ENCODE assay signal across 8 cellular contexts in genomic region chr3:112671930-112672715, GRCh38. TPM values are rescaled to one million over a fixed set of nuclear protein-coding genes. Genes with fewer than 3 reads are reported as not detected.
DNase-seq lines count a peak whose midpoint lies in the region; ATAC-seq and TF ChIP-seq lines count a peak whose summit lies in the region.

No MANE protein-coding gene starts in this region.

- DNase-seq in activated naive CD4-positive, alpha-beta T cell treated with anti-CD3 and anti-CD28 coated beads, Interleukin-2, amount 50 U/mL, for 72 hours (ENCODE audit: low spot score in 2 of 2) = no peak
- DNase-seq in activated naive CD4-positive, alpha-beta T cell treated with Interleukin-2 at 50 U/mL for 16 hours = no peak
- DNase-seq in glomerular visceral epithelial cell (ENCODE audit: extremely low spot score) (peak; percentile 91), type B pancreatic cell (ENCODE audit: extremely low spot score, unreplicated experiment) (no peak), NCI-H82 (lab: John Stamatoyannopoulos, UW) (no peak), MM.1S (no peak), GM20000 (ENCODE audit: low spot score) (no peak)

- no peaks in the 10 kb centered on the region for H3K36me3 ChIP-seq in MM.1S (replicated peaks; ENCODE audit: insufficient read depth, low read length)

- H3K9me3 Mint-ChIP-seq in activated naive CD4-positive, alpha-beta T cell treated with anti-CD3 and anti-CD28 coated beads, Interleukin-2, amount 50 U/mL, for 72 hours = no peaks in the 10 kb centered on the region
- H3K9me3 Mint-ChIP-seq in T-helper 1 cell treated with Interleukin-12 subunit alpha and Interleukin-12 subunit beta and Interleukin-4 antibody, amounts not matched to agents 30 μg/mL and 1 μg/mL, for 36 hours = peaks cover 6% of the 10 kb centered on the region
- no peaks in the 10 kb centered on the region for H3K9me3 Mint-ChIP-seq in type B pancreatic cell

- H3K9ac ChIP-seq in MM.1S (ENCODE audit: low read length) = no peak overlapping the region

- H3K4me1 Mint-ChIP-seq in T-helper 1 cell treated with Interleukin-12 subunit alpha and Interleukin-12 subunit beta and Interleukin-4 antibody, amounts not matched to agents 30 μg/mL and 1 μg/mL, for 36 hours (ENCODE audit: low read depth) = peaks cover 82% of the 10 kb centered on the region
- peaks cover 47% of the 10 kb centered on the region for H3K4me1 Mint-ChIP-seq in type B pancreatic cell (ENCODE audit: unreplicated experiment)

- H3K9me2 ChIP-seq in MM.1S (replicated peaks; ENCODE audit: insufficient read depth, low read length) = no peaks in the 10 kb centered on the region

- H3K36me3 Mint-ChIP-seq in activated naive CD4-positive, alpha-beta T cell treated with anti-CD3 and anti-CD28 coated beads, Interleukin-2, amount 50 U/mL, for 72 hours = no peaks in the 10 kb centered on the region
- peaks cover 16% of the 10 kb centered on the region for H3K36me3 Mint-ChIP-seq in T-helper 1 cell treated with Interleukin-12 subunit alpha and Interleukin-12 subunit beta and Interleukin-4 antibody, amounts not matched to agents 30 μg/mL and 1 μg/mL, for 36 hours (ENCODE audit: low read depth)
- H3K36me3 Mint-ChIP-seq in type B pancreatic cell = no peaks in the 10 kb centered on the region

- TF ChIP-seq CTCF in type B pancreatic cell (conservative IDR thresholded peaks at IDR 0.05) (no peak), MM.1S (IDR thresholded peaks at IDR 0.05; ENCODE audit: low read length) (no peak), GM20000 (IDR thresholded peaks at IDR 0.05; ENCODE audit: extremely low read depth, missing control alignments) (no peak)

- H3K27me3 ChIP-seq in MM.1S (replicated peaks; ENCODE audit: insufficient read depth, low read length) = no peaks in the 10 kb centered on the region

- H2AFZ ChIP-seq in MM.1S (ENCODE audit: low read length) = no peak overlapping the region

- no peak overlapping the region for H3K27ac Mint-ChIP-seq in activated naive CD4-positive, alpha-beta T cell treated with anti-CD3 and anti-CD28 coated beads, Interleukin-2, amount 50 U/mL, for 72 hours
- H3K27ac Mint-ChIP-seq in T-helper 1 cell treated with Interleukin-12 subunit alpha and Interleukin-12 subunit beta and Interleukin-4 antibody, amounts not matched to agents 30 μg/mL and 1 μg/mL, for 36 hours = peak overlapping the region; percentile 87
- H3K27ac Mint-ChIP-seq in type B pancreatic cell = peak overlapping the region; percentile 81

- ATAC-seq in activated naive CD4-positive, alpha-beta T cell treated with anti-CD3 and anti-CD28 coated beads, Interleukin-2, amount 50 U/mL, for 72 hours = peak; percentile 10 to 37

- H3K27me3 Mint-ChIP-seq in T-helper 1 cell treated with Interleukin-12 subunit alpha and Interleukin-12 subunit beta and Interleukin-4 antibody, amounts not matched to agents 30 μg/mL and 1 μg/mL, for 36 hours (ENCODE audit: low read depth) = peaks cover 7% of the 10 kb centered on the region
- no peaks in the 10 kb centered on the region for H3K27me3 Mint-ChIP-seq in type B pancreatic cell

- peaks cover 16% of the 10 kb centered on the region for H3K4me1 ChIP-seq in MM.1S (ENCODE audit: low read length)

- no peak overlapping the region for H3K4me3 ChIP-seq in MM.1S (ENCODE audit: low read length)

- peaks cover 7% of the 10 kb centered on the region for H3F3A ChIP-seq in MM.1S (ENCODE audit: insufficient read depth, low read length)

- H3K4me3 Mint-ChIP-seq in T-helper 1 cell treated with Interleukin-12 subunit alpha and Interleukin-12 subunit beta and Interleukin-4 antibody, amounts not matched to agents 30 μg/mL and 1 μg/mL, for 36 hours = peak overlapping the region; percentile 19
- peak overlapping the region; percentile 2 for H3K4me3 Mint-ChIP-seq in type B pancreatic cell

- no peak overlapping the region for H3K4me2 ChIP-seq in MM.1S (ENCODE audit: low read depth, low read length)

- no peaks in the 10 kb centered on the region for H4K20me1 ChIP-seq in MM.1S (ENCODE audit: insufficient read depth, low read length)

- no peaks in the 10 kb centered on the region for H3K9me3 ChIP-seq in MM.1S (replicated peaks; ENCODE audit: insufficient read depth, low read length)

- H3K79me2 ChIP-seq in MM.1S (ENCODE audit: low read length) = no peaks in the 10 kb centered on the region

- H3K27ac ChIP-seq in MM.1S (ENCODE audit: low read length) = no peak overlapping the region

RNA-seq across cellular contexts. Expression of gene CCDC80, which starts 31.2 kb away (rescaled TPM):
- total RNA-seq in activated naive CD4-positive, alpha-beta T cell treated with anti-CD3 and anti-CD28 coated beads, Interleukin-2, amount 50 U/mL, for 72 hours = under 1 TPM in 1 of 2 donors, not detected in 1; 0.47 TPM
- 169 and 174 TPM in 2 replicates for total RNA-seq in type B pancreatic cell (ENCODE audit: low replicate concordance)

Comparison
In these comparisons a context has a peak if more than half of its experiments do, and no peak if none do; other contexts are left out.
1. H3K27ac Mint-ChIP-seq: peak in T-helper 1 cell treated with Interleukin-12 subunit alpha and Interleukin-12 subunit beta and Interleukin-4 antibody, amounts not matched to agents 30 μg/mL and 1 μg/mL, for 36 hours (single experiment) and type B pancreatic cell (single experiment); none in activated naive CD4-positive, alpha-beta T cell treated with anti-CD3 and anti-CD28 coated beads, Interleukin-2, amount 50 U/mL, for 72 hours (0 of 2).
2. RNA of gene CCDC80, which starts 31.2 kb away (total RNA-seq): 169 to 174 TPM in type B pancreatic cell; 0.47 TPM in activated naive CD4-positive, alpha-beta T cell treated with anti-CD3 and anti-CD28 coated beads, Interleukin-2, amount 50 U/mL, for 72 hours; every median in the first group is over 100 times any median in the second.